Comparison of ENCODE assay signal across 14 cellular contexts in the genomic region with DNA sequence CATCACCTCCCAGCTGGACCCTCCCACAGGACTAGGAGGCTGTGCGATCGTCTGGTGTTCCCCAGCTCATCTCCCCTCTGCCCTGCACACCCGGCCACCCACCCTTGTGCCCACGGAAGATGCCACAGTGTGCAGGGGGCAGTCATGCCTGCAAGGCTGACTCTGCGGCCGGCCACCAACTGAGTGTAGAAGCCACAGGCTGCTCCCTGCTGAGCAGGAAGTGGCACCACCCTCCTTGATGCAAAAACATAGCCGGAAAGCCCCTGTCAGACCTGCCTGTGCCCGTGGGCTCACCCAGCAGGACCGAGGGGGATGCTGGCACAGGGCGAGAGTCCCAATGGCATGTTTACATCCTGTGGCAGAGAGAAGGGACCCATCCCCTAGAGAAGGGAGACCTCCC. TPM values are rescaled to one million over a fixed set of nuclear protein-coding genes. Genes with fewer than 3 reads are reported as not detected.
A peak's percentile ranks its signal among the peaks of the same experiment; 100 is the strongest.
DNase-seq lines count a peak whose midpoint lies in the region; ATAC-seq and TF ChIP-seq lines count a peak whose summit lies in the region.
"Had no signal": no experiment of that assay in that cellular context is flagged by ENCODE, and none has a peak within 500 bp of the region (broad histone marks: within the 10 kb centered on the region; RNA-seq: fewer than 3 reads in every experiment).

No MANE protein-coding gene starts in this region.

- no peaks in the 10 kb centered on the region for H3K36me3 Mint-ChIP-seq in activated CD8-positive, alpha-beta T cell treated with anti-CD3 and anti-CD28 coated beads, Interleukin-2, amount 10 ng/mL, durations not matched to agents 7 days and 5 days (ENCODE audit: low read depth)
- no peaks in the 10 kb centered on the region for H3K36me3 Mint-ChIP-seq in natural killer cell

- H3K4me3 Mint-ChIP-seq in activated CD8-positive, alpha-beta T cell treated with anti-CD3 and anti-CD28 coated beads, Interleukin-2, amount 10 ng/mL, durations not matched to agents 7 days and 5 days = no peak overlapping the region
- peak overlapping the region; percentile 73 for H3K4me3 Mint-ChIP-seq in natural killer cell

- no peaks in the 10 kb centered on the region for H3K9me3 ChIP-seq in hepatocyte (ENCODE audit: low read depth)
- H3K9me3 ChIP-seq: upper lobe of right lung had no signal

- ATAC-seq in HG03097 (IDR thresholded peaks at IDR 0.05; ENCODE audit: low FRiP score, unreplicated experiment) (peak; percentile 55), natural killer cell (peak; percentile 67 to 80 (median 70)), GM19467 (IDR thresholded peaks at IDR 0.05; ENCODE audit: unreplicated experiment) (no peak), foreskin keratinocyte (no peak)
- peak; percentile 55 for ATAC-seq in activated CD8-positive, alpha-beta T cell treated with anti-CD3 and anti-CD28 coated beads, Interleukin-2, amount 10 ng/mL, durations not matched to agents 7 days and 5 days
- ATAC-seq: upper lobe of right lung had no signal

- H2AFZ ChIP-seq in hepatocyte = no peak overlapping the region

- H3K27ac ChIP-seq in C4-2B (peak overlapping the region; percentile 81), foreskin keratinocyte (no peak overlapping the region), hepatocyte (no peak overlapping the region)
- H3K27ac ChIP-seq: epithelial cell of prostate, upper lobe of right lung had no signal

- H3K9me2 ChIP-seq in hepatocyte (replicated peaks; ENCODE audit: insufficient read depth) = no peaks in the 10 kb centered on the region

- no peak overlapping the region for H3K4me2 ChIP-seq in hepatocyte

- H3K4me3 ChIP-seq in hepatocyte = no peak overlapping the region
- H3K4me3 ChIP-seq: upper lobe of right lung had no signal

- no peaks in the 10 kb centered on the region for H4K20me1 ChIP-seq in hepatocyte (ENCODE audit: insufficient read depth, poor library complexity, severe bottlenecking)

- DNase-seq in activated CD8-positive, alpha-beta T cell treated with anti-CD3 and anti-CD28 coated beads, Interleukin-2, amount 10 ng/mL, durations not matched to agents 7 days and 5 days = peak; percentile 56
- peak; percentile 42 for DNase-seq in natural killer cell
- DNase-seq in AG08395 (ENCODE audit: low spot score) = no peak
- DNase-seq in foreskin keratinocyte = no peak
- DNase-seq in hepatocyte (ENCODE audit: low spot score) = no peak
- DNase-seq: C1 segment of cervical spinal cord, upper lobe of right lung had no signal

- POLR2A ChIA-PET in activated CD8-positive, alpha-beta T cell treated with anti-CD3 and anti-CD28 coated beads, Interleukin-2, amount 10 ng/mL, durations not matched to agents 7 days and 5 days (lab: Charles Lee) = no interaction called here

- H3K4me1 ChIP-seq in foreskin keratinocyte = no peaks in the 10 kb centered on the region
- H3K4me1 ChIP-seq in hepatocyte (ENCODE audit: insufficient read depth) = peaks cover 9% of the 10 kb centered on the region
- H3K4me1 ChIP-seq: upper lobe of right lung had no signal

- CTCF ChIA-PET in activated CD8-positive, alpha-beta T cell treated with anti-CD3 and anti-CD28 coated beads, Interleukin-2, amount 10 ng/mL, durations not matched to agents 7 days and 5 days (lab: Charles Lee) = interaction anchor here (1.2 to 2.8 kb wide), 4 partner anchors 12 to 228 kb away, joined by 3 to 12 read pairs (median 4); no protein-coding TSS in a partner anchor

- 80% methylated on average over 10 of the region's 10 CpGs for WGBS in hepatocyte (ENCODE audit: low lambda C conversion rate, missing lambda C conversion rate)

- no peaks in the 10 kb centered on the region for H3K79me2 ChIP-seq in hepatocyte

- peak overlapping the region; percentile 67 for H3K27ac Mint-ChIP-seq in activated CD8-positive, alpha-beta T cell treated with anti-CD3 and anti-CD28 coated beads, Interleukin-2, amount 10 ng/mL, durations not matched to agents 7 days and 5 days
- peak overlapping the region; percentile 3 to 25 for H3K27ac Mint-ChIP-seq in natural killer cell

- intact Hi-C loops in natural killer cell (cut with micrococcal nuclease) = loop anchor here (5.0 kb wide), 1 partner anchor 45 kb away; no protein-coding TSS in a partner anchor

- H3K36me3 ChIP-seq in hepatocyte (replicated peaks; ENCODE audit: insufficient read depth, low read depth) = no peaks in the 10 kb centered on the region
- H3K36me3 ChIP-seq: upper lobe of right lung had no signal

- H3K27me3 ChIP-seq in foreskin keratinocyte (peaks cover 43% of the 10 kb centered on the region), hepatocyte (peaks cover 11% of the 10 kb centered on the region)

- TF ChIP-seq CTCF in C4-2B (conservative IDR thresholded peaks at IDR 0.05) = no peak
- TF ChIP-seq CTCF in natural killer cell (IDR thresholded peaks at IDR 0.05) = no peak
- TF ChIP-seq CTCF in foreskin keratinocyte (conservative IDR thresholded peaks at IDR 0.05) = no peak
- no peak for TF ChIP-seq CTCF in hepatocyte (IDR thresholded peaks at IDR 0.05; ENCODE audit: poor library complexity)

- peaks cover 31% of the 10 kb centered on the region for H3K4me1 Mint-ChIP-seq in activated CD8-positive, alpha-beta T cell treated with anti-CD3 and anti-CD28 coated beads, Interleukin-2, amount 10 ng/mL, durations not matched to agents 7 days and 5 days (ENCODE audit: low read depth)
- H3K4me1 Mint-ChIP-seq in natural killer cell = peaks cover 31 to 37% of the 10 kb centered on the region in 2 donors

- no peaks in the 10 kb centered on the region for H3K9me3 Mint-ChIP-seq in activated CD8-positive, alpha-beta T cell treated with anti-CD3 and anti-CD28 coated beads, Interleukin-2, amount 10 ng/mL, durations not matched to agents 7 days and 5 days (ENCODE audit: insufficient read depth)
- H3K9me3 Mint-ChIP-seq in natural killer cell = no peaks in the 10 kb centered on the region

- H3K27me3 Mint-ChIP-seq in activated CD8-positive, alpha-beta T cell treated with anti-CD3 and anti-CD28 coated beads, Interleukin-2, amount 10 ng/mL, durations not matched to agents 7 days and 5 days (ENCODE audit: low read depth) = peaks cover 26% of the 10 kb centered on the region
- H3K27me3 Mint-ChIP-seq in natural killer cell (ENCODE audit: low read depth in 2 of 2) = peaks cover 0 to 9% of the 10 kb centered on the region in 2 donors

RNA-seq across cellular contexts. Expression of a gene that starts 40.3 kb away (rescaled TPM):
- total RNA-seq in activated CD8-positive, alpha-beta T cell treated with anti-CD3 and anti-CD28 coated beads, Interleukin-2, amount 10 ng/mL, durations not matched to agents 7 days and 5 days = 100 to 1,000 TPM; 101 to 111 TPM
- total RNA-seq in natural killer cell (10 to 100 TPM; 53.2 to 92.5 (median 81.3) TPM), foreskin keratinocyte (3.7 and 4.3 TPM in 2 replicates), hepatocyte (19.7 and 30.2 TPM in 2 replicates)
- polyA plus RNA-seq in foreskin keratinocyte (2.4 and 2.6 TPM in 2 replicates), hepatocyte (31.3 and 34.3 TPM in 2 replicates)

RNA-seq across cellular contexts. Expression of a gene that starts 49.2 kb away (rescaled TPM):
- total RNA-seq in activated CD8-positive, alpha-beta T cell treated with anti-CD3 and anti-CD28 coated beads, Interleukin-2, amount 10 ng/mL, durations not matched to agents 7 days and 5 days = not detected
- not detected for total RNA-seq in natural killer cell
- not detected in 2 replicates for total RNA-seq in foreskin keratinocyte
- not detected in 2 replicates for polyA plus RNA-seq in foreskin keratinocyte
- total RNA-seq in hepatocyte = 5.2 and 6.7 TPM in 2 replicates
- 4.8 and 5.8 TPM in 2 replicates for polyA plus RNA-seq in hepatocyte
- total RNA-seq: kidney epithelial cell, renal cortical epithelial cell, SK-MEL-5, upper lobe of right lung had no signal

Comparison
In these comparisons a context has a peak if more than half of its experiments do, and no peak if none do; other contexts are left out.
1. ATAC-seq: peak in HG03097 (single experiment), activated CD8-positive, alpha-beta T cell treated with anti-CD3 and anti-CD28 coated beads, Interleukin-2, amount 10 ng/mL, durations not matched to agents 7 days and 5 days (single experiment) and natural killer cell (3 of 3); none in GM19467 (single experiment) and foreskin keratinocyte (single experiment).
2. DNase-seq: peak in activated CD8-positive, alpha-beta T cell treated with anti-CD3 and anti-CD28 coated beads, Interleukin-2, amount 10 ng/mL, durations not matched to agents 7 days and 5 days (single experiment) and natural killer cell (single experiment); none in AG08395 (single experiment), foreskin keratinocyte (0 of 2) and hepatocyte (single experiment).